In genomic region chr7:98105942-98106544, GRCh38 we compare ENCODE assay signal across 8 cellular contexts. TPM values are rescaled to one million over a fixed set of nuclear protein-coding genes. Genes with fewer than 3 reads are reported as not detected.
DNase-seq lines count a peak whose midpoint lies in the region; ATAC-seq and TF ChIP-seq lines count a peak whose summit lies in the region.

No MANE protein-coding gene starts in this region.

- H3K4me2 ChIP-seq in OCI-LY1 (ENCODE audit: low read length) (no peak overlapping the region), mammary epithelial cell (ENCODE audit: insufficient read depth, low read depth, low read length) (peak overlapping the region; percentile 29)

- no peak for TF ChIP-seq POLR2A in prostate gland (IDR thresholded peaks at IDR 0.05)

- H4K20me1 ChIP-seq in OCI-LY1 (ENCODE audit: insufficient read depth, low read length) (peaks cover 5% of the 10 kb centered on the region; the same call in 1 of the 2 replicates), mammary epithelial cell (ENCODE audit: insufficient read depth, low read length) (no peaks in the 10 kb centered on the region)

- intact Hi-C loops in mammary epithelial cell (cut with micrococcal nuclease), result loop anchor here (1.0 to 10.0 kb wide), 8 partner anchors 15 to 295 kb away; partner anchors contain the start of genes ASNS, BAIAP2L1 and BRI3
- intact Hi-C loops in prostate gland (cut with DNase I), result no loop called here

- H3K27me3 ChIP-seq in OCI-LY1 (ENCODE audit: insufficient read depth, low read length), result peaks cover 5% of the 10 kb centered on the region; the same call in 1 of the 2 replicates
- no peaks in the 10 kb centered on the region for H3K27me3 ChIP-seq in mammary epithelial cell (ENCODE audit: insufficient read depth, low read length)
- H3K27me3 ChIP-seq in prostate gland (replicated peaks; ENCODE audit: insufficient read depth), result no peaks in the 10 kb centered on the region

- H3F3A ChIP-seq in OCI-LY1 (ENCODE audit: insufficient read depth, low read length), result no peaks in the 10 kb centered on the region

- in situ Hi-C loops in mammary epithelial cell (cut with MboI; ENCODE audit: low sequenced_read_pairs in 2 of 2), result no loop called here

- dilution Hi-C loops in mammary epithelial cell (cut with HindIII; ENCODE audit: low sequenced_read_pairs), result loop anchor here (5.0 kb wide), 1 partner anchor 74 kb away; no protein-coding TSS in a partner anchor

- H3K9ac ChIP-seq in OCI-LY1 (ENCODE audit: low read length), result no peak overlapping the region
- H3K9ac ChIP-seq in mammary epithelial cell (ENCODE audit: insufficient read depth, low read length), result no peak overlapping the region

- TF ChIP-seq CTCF in OCI-LY1 (IDR thresholded peaks at IDR 0.05; ENCODE audit: low read length) (no peak), mammary epithelial cell (conservative IDR thresholded peaks at IDR 0.05 in 1 of 2, IDR thresholded peaks at IDR 0.05 in 1 of 2; ENCODE audit: extremely low read depth in 1 of 2, insufficient read depth in 1 of 2, low read depth in 1 of 2, low read length in 2 of 2) (no peak), prostate gland (IDR thresholded peaks at IDR 0.05) (no peak)

- H3K27ac ChIP-seq in OCI-LY1 (ENCODE audit: low read depth, low read length, poor library complexity, severe bottlenecking), result no peak overlapping the region
- H3K27ac ChIP-seq in mammary epithelial cell (ENCODE audit: insufficient read depth, low read depth, low read length), result peak overlapping the region; percentile 59
- H3K27ac ChIP-seq in prostate gland, result no peak overlapping the region

- CTCF ChIA-PET in mammary epithelial cell (lab: Charles Lee; ENCODE audit: low non-redundant PET), result interaction anchor here (0.5 to 1.2 kb wide), 8 partner anchors 13 to 250 kb away, joined by 4 to 16 read pairs (median 8); no protein-coding TSS in a partner anchor

- ATAC-seq in GM21619 (IDR thresholded peaks at IDR 0.05; ENCODE audit: unreplicated experiment), result no peak

- H3K9me2 ChIP-seq in OCI-LY1 (ENCODE audit: low read depth, low read length), result no peaks in the 10 kb centered on the region

- H3K9me3 ChIP-seq in OCI-LY1 (ENCODE audit: low read length) (peaks cover 7% of the 10 kb centered on the region; the same call in 1 of the 2 replicates), mammary epithelial cell (replicated peaks; ENCODE audit: insufficient read depth, low read length) (no peaks in the 10 kb centered on the region), prostate gland (no peaks in the 10 kb centered on the region)

- H3K4me3 ChIP-seq in OCI-LY1 (ENCODE audit: low read depth, low read length, poor library complexity, severe bottlenecking) (peak overlapping the region; percentile 84), mammary epithelial cell (replicated peaks in 1 of 3; ENCODE audit: insufficient read depth in 1 of 3, low read depth in 2 of 3, low read length in 3 of 3) (no peak overlapping the region), prostate gland (no peak overlapping the region)

- H3K79me2 ChIP-seq in OCI-LY1 (ENCODE audit: insufficient read depth, low read length) (peaks cover 5% of the 10 kb centered on the region), mammary epithelial cell (ENCODE audit: insufficient read depth, low read length) (peaks cover 44% of the 10 kb centered on the region)

- peak; percentile 38 for DNase-seq in NCI-H748 (lab: John Stamatoyannopoulos, UW; ENCODE audit: unreplicated experiment)
- DNase-seq in NCI-H748 treated with DMSO at 0.1 percent for 48 hours (lab: John Stamatoyannopoulos, UW), result no peak
- peak; percentile 91 for DNase-seq in mammary epithelial cell
- peak; percentile 2 for DNase-seq in stimulated activated CD4-positive, alpha-beta T cell treated with anti-CD3 and anti-CD28 coated beads, Interleukin-4, amount 100 ng/mL, for 1 hour
- DNase-seq in NCI-H187 (lab: John Stamatoyannopoulos, UW), result no peak
- DNase-seq in prostate gland (ENCODE audit: low spot score), result no peak

- peaks cover 14% of the 10 kb centered on the region for H3K4me1 ChIP-seq in OCI-LY1 (ENCODE audit: insufficient read depth, low read length, severe bottlenecking)
- peaks cover 12% of the 10 kb centered on the region for H3K4me1 ChIP-seq in mammary epithelial cell (ENCODE audit: insufficient read depth, low read length)
- H3K4me1 ChIP-seq in prostate gland (replicated peaks), result peaks cover 11% of the 10 kb centered on the region

- no peak overlapping the region for H2AFZ ChIP-seq in OCI-LY1 (ENCODE audit: low read length)
- peak overlapping the region; percentile 17 for H2AFZ ChIP-seq in mammary epithelial cell (ENCODE audit: low read depth, low read length)

- BruUV-seq in mammary epithelial cell (replicated peaks; lab: Mats Ljungman, UMichigan), result no TSS peak

- 42% methylated on average over 5 of the region's 6 CpGs for WGBS in mammary epithelial cell (ENCODE audit: low coverage, missing lambda C conversion rate)
- WGBS in prostate gland, result 61% methylated on average over 6 of the region's 6 CpGs

- H3K36me3 ChIP-seq in OCI-LY1 (ENCODE audit: insufficient read depth, low read length) (no peaks in the 10 kb centered on the region), mammary epithelial cell (ENCODE audit: insufficient read depth, low read length) (no peaks in the 10 kb centered on the region), prostate gland (no peaks in the 10 kb centered on the region)

RNA-seq across cellular contexts. Expression of gene LMTK2, which starts 0.6 kb away (rescaled TPM):
- total RNA-seq in mammary epithelial cell, result 10 to 100 TPM; 15.3 to 18.9 TPM
- 7.7 TPM for polyA plus RNA-seq in mammary epithelial cell
- 22.0 TPM for polyA minus RNA-seq in mammary epithelial cell
- 10 to 100 TPM; 22.2 to 37.4 TPM for total RNA-seq in prostate gland

Comparison
In these comparisons a context has a peak if more than half of its experiments do, and no peak if none do; other contexts are left out.
1. DNase-seq: peak in NCI-H748 (single experiment), mammary epithelial cell (single experiment) and stimulated activated CD4-positive, alpha-beta T cell treated with anti-CD3 and anti-CD28 coated beads, Interleukin-4, amount 100 ng/mL, for 1 hour (single experiment); none in NCI-H748 treated with DMSO at 0.1 percent for 48 hours (single experiment), NCI-H187 (0 of 2) and prostate gland (single experiment).